Comparison of ENCODE assay signal across 16 cellular contexts in the genomic region with DNA sequence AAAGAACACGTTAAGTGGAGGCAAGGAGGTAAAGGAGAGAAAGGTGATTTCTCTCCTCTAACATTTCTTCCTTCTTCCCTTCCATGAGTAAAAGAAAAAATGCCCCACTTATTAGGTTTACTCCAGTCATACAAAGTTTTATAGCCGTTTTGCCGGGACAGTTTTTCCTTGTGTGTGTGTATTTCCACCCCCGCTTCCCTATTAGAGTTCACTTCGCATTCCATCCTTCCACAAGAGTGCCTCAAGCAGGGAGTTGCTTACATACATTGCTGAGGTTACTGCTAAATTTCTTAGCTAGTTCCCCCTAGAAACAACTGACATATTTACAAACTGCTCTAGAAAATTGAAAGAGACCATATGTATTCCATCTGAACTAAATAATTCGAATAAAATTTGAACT. TPM values are rescaled to one million over a fixed set of nuclear protein-coding genes. Genes with fewer than 3 reads are reported as not detected.
A peak's percentile ranks its signal among the peaks of the same experiment; 100 is the strongest.
DNase-seq lines count a peak whose midpoint lies in the region; ATAC-seq, FAIRE-seq and TF ChIP-seq lines count a peak whose summit lies in the region.
"Had no signal": no experiment of that assay in that cellular context is flagged by ENCODE, and none has a peak within 500 bp of the region (broad histone marks: within the 10 kb centered on the region; RNA-seq: fewer than 3 reads in every experiment).

No MANE protein-coding gene starts in this region.

- no peak overlapping the region for H3K4me3 Mint-ChIP-seq in activated T-cell treated with anti-CD3 and anti-CD28 coated beads, Interleukin-2, amount 50 U/mL, for 4 hours
- H3K4me3 Mint-ChIP-seq: CD4-positive, CD25-positive, alpha-beta regulatory T cell had no signal

- no peaks in the 10 kb centered on the region for H3K36me3 Mint-ChIP-seq in activated T-cell treated with anti-CD3 and anti-CD28 coated beads, Interleukin-2, amount 50 U/mL, for 4 hours (ENCODE audit: insufficient read depth)
- H3K36me3 Mint-ChIP-seq: CD4-positive, CD25-positive, alpha-beta regulatory T cell had no signal

- TF ChIP-seq RAD21 in A549 (conservative IDR thresholded peaks at IDR 0.05 in 1 of 2, IDR thresholded peaks at IDR 0.05 in 1 of 2), result no peak

- H3K9me3 ChIP-seq in A549 (no peaks in the 10 kb centered on the region), adipocyte (ENCODE audit: control insufficient read depth, low read length) (no peaks in the 10 kb centered on the region)
- H3K9me3 ChIP-seq: BLaER1 treated with 17β-estradiol and CSF1 and Interleukin-3, amounts not matched to agents 10 nM and 100 nM; HAP-1 had no signal

- no peak overlapping the region for H3K4me2 ChIP-seq in A549
- H3K4me2 ChIP-seq: BLaER1 treated with 17β-estradiol and CSF1 and Interleukin-3, amounts not matched to agents 10 nM and 100 nM had no signal

- H3K4me1 ChIP-seq in A549, result no peaks in the 10 kb centered on the region
- no peaks in the 10 kb centered on the region for H3K4me1 ChIP-seq in adipocyte (ENCODE audit: control insufficient read depth, insufficient read depth, low read length)
- H3K4me1 ChIP-seq: BLaER1 treated with 17β-estradiol and CSF1 and Interleukin-3, amounts not matched to agents 10 nM and 100 nM; HAP-1 had no signal

- CTCF ChIA-PET in A549 (lab: Yijun Ruan, JAX), result no interaction called here

- no peak overlapping the region for H3K27ac ChIP-seq in A549
- H3K27ac ChIP-seq: 22Rv1; BLaER1 treated with 17β-estradiol and CSF1 and Interleukin-3, amounts not matched to agents 10 nM and 100 nM had no signal

- no peak overlapping the region for H3K9ac ChIP-seq in adipocyte (ENCODE audit: low read length)
- H3K9ac ChIP-seq: BLaER1 treated with 17β-estradiol and CSF1 and Interleukin-3, amounts not matched to agents 10 nM and 100 nM had no signal

- H3K27me3 Mint-ChIP-seq in activated T-cell treated with anti-CD3 and anti-CD28 coated beads, Interleukin-2, amount 50 U/mL, for 4 hours (ENCODE audit: low read depth), result peaks cover 8% of the 10 kb centered on the region
- H3K27me3 Mint-ChIP-seq: CD4-positive, CD25-positive, alpha-beta regulatory T cell had no signal

- FAIRE-seq in A549 (lab: Jason Lieb, UNC), result peak; percentile 28
- FAIRE-seq: GM18507, H1 had no signal

- intact Hi-C loops in cardiac septum (cut with DNase I), result no loop called here

- TF ChIP-seq POLR2A in A549 (IDR thresholded peaks at IDR 0.05; ENCODE audit: low read length), result no peak

- DNase-seq in A549 (ENCODE audit: low read depth in 1 of 2, low spot score in 1 of 2) (no peak), adipocyte (ENCODE audit: low read depth) (peak; percentile 13), left kidney (ENCODE audit: low read depth, low spot score) (peak; percentile 43), renal cortical epithelial cell (ENCODE audit: low read depth) (peak; percentile 60), cardiac septum (ENCODE audit: low spot score) (no peak), midbrain (lab: John Stamatoyannopoulos, UW) (no peak), cerebellum (ENCODE audit: low spot score) (no peak)
- no peak for DNase-seq in activated T-cell treated with anti-CD3 and anti-CD28 coated beads, Interleukin-2, amount 50 U/mL, for 4 hours
- DNase-seq: CD4-positive, CD25-positive, alpha-beta regulatory T cell had no signal

- 34% methylated on average over 6 of the region's 6 CpGs for WGBS in A549 (ENCODE audit: missing lambda C conversion rate)

- H3K36me3 ChIP-seq in adipocyte (ENCODE audit: control insufficient read depth, insufficient read depth, low read length, severe bottlenecking), result no peaks in the 10 kb centered on the region
- H3K36me3 ChIP-seq: BLaER1 treated with 17β-estradiol and CSF1 and Interleukin-3, amounts not matched to agents 10 nM and 100 nM; HAP-1 had no signal

- ATAC-seq in A549, result no peak
- ATAC-seq in activated T-cell treated with anti-CD3 and anti-CD28 coated beads, Interleukin-2, amount 50 U/mL, for 4 hours, result no peak

- no peak for TF ChIP-seq CTCF in A549 (IDR thresholded peaks at IDR 0.05)

- no peaks in the 10 kb centered on the region for H3K9me3 Mint-ChIP-seq in activated T-cell treated with anti-CD3 and anti-CD28 coated beads, Interleukin-2, amount 50 U/mL, for 4 hours

- POLR2A ChIA-PET in A549 (lab: Yijun Ruan, JAX), result no interaction called here

- H3K4me1 Mint-ChIP-seq in activated T-cell treated with anti-CD3 and anti-CD28 coated beads, Interleukin-2, amount 50 U/mL, for 4 hours (ENCODE audit: low read depth), result no peaks in the 10 kb centered on the region
- H3K4me1 Mint-ChIP-seq: CD4-positive, CD25-positive, alpha-beta regulatory T cell had no signal

- no peak overlapping the region for H3K4me3 ChIP-seq in A549
- no peak overlapping the region for H3K4me3 ChIP-seq in adipocyte (ENCODE audit: low read length)
- H3K4me3 ChIP-seq: BLaER1 treated with 17β-estradiol and CSF1 and Interleukin-3, amounts not matched to agents 10 nM and 100 nM; HAP-1 had no signal

- TF ChIP-seq EP300 in A549 (IDR thresholded peaks at IDR 0.05), result no peak

- peaks cover 16% of the 10 kb centered on the region for H3K27me3 ChIP-seq in adipocyte (replicated peaks; ENCODE audit: control insufficient read depth, insufficient read depth, low read length)

TF ChIP-seq in A549, 52 proteins besides CTCF, POLR2A, EP300 and RAD21 (continues in another document):
- TF ChIP-seq, protein P1, sequence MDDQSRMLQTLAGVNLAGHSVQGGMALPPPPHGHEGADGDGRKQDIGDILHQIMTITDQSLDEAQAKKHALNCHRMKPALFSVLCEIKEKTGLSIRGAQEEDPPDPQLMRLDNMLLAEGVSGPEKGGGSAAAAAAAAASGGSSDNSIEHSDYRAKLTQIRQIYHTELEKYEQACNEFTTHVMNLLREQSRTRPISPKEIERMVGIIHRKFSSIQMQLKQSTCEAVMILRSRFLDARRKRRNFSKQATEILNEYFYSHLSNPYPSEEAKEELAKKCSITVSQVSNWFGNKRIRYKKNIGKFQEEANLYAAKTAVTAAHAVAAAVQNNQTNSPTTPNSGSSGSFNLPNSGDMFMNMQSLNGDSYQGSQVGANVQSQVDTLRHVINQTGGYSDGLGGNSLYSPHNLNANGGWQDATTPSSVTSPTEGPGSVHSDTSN (IDR thresholded peaks at IDR 0.05), result no peak
- TF ChIP-seq POLR2AphosphoS2 (conservative IDR thresholded peaks at IDR 0.05; ENCODE audit: low read length) (no peak), ZSCAN20 (CRISPR knock-in tag; IDR thresholded peaks at IDR 0.05) (no peak), FOSB (CRISPR knock-in tag; IDR thresholded peaks at IDR 0.05) (no peak), HOXA7 (CRISPR knock-in tag; IDR thresholded peaks at IDR 0.05) (no peak), NR3C1 (IDR thresholded peaks at IDR 0.05) (no peak), TFCP2L1 (CRISPR knock-in tag; IDR thresholded peaks at IDR 0.05) (no peak), CBX2 (IDR thresholded peaks at IDR 0.05; ENCODE audit: borderline replicate concordance, low read depth) (no peak), CBX8 (IDR thresholded peaks at IDR 0.05) (no peak), RNF2 (IDR thresholded peaks at IDR 0.05; ENCODE audit: borderline replicate concordance, low read depth) (no peak), EHF (CRISPR knock-in tag; IDR thresholded peaks at IDR 0.05) (no peak), EHMT2 (IDR thresholded peaks at IDR 0.05; ENCODE audit: low read depth) (no peak), FOXS1 (CRISPR knock-in tag; IDR thresholded peaks at IDR 0.05) (no peak), FOSL2 (IDR thresholded peaks at IDR 0.05) (no peak), FOSL2 (CRISPR knock-in tag; IDR thresholded peaks at IDR 0.05) (no peak)
- TF ChIP-seq, protein P2, sequence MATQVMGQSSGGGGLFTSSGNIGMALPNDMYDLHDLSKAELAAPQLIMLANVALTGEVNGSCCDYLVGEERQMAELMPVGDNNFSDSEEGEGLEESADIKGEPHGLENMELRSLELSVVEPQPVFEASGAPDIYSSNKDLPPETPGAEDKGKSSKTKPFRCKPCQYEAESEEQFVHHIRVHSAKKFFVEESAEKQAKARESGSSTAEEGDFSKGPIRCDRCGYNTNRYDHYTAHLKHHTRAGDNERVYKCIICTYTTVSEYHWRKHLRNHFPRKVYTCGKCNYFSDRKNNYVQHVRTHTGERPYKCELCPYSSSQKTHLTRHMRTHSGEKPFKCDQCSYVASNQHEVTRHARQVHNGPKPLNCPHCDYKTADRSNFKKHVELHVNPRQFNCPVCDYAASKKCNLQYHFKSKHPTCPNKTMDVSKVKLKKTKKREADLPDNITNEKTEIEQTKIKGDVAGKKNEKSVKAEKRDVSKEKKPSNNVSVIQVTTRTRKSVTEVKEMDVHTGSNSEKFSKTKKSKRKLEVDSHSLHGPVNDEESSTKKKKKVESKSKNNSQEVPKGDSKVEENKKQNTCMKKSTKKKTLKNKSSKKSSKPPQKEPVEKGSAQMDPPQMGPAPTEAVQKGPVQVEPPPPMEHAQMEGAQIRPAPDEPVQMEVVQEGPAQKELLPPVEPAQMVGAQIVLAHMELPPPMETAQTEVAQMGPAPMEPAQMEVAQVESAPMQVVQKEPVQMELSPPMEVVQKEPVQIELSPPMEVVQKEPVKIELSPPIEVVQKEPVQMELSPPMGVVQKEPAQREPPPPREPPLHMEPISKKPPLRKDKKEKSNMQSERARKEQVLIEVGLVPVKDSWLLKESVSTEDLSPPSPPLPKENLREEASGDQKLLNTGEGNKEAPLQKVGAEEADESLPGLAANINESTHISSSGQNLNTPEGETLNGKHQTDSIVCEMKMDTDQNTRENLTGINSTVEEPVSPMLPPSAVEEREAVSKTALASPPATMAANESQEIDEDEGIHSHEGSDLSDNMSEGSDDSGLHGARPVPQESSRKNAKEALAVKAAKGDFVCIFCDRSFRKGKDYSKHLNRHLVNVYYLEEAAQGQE (IDR thresholded peaks at IDR 0.05), result no peak

RNA-seq across cellular contexts. Expression of gene BMP15, which starts 45.2 kb away (rescaled TPM):
- polyA plus RNA-seq in A549 (2011; rRNA removed), result not detected in 2 replicates
- not detected in 2 replicates for polyA plus RNA-seq in A549 (2012; cell fraction: cytosol; rRNA removed)
- polyA plus RNA-seq in A549 (2012; cell fraction: nucleus; rRNA removed), result not detected in 2 replicates
- not detected in 3 replicates for polyA plus RNA-seq in A549 (2017; fragmentation: RNase III; extraction: RNeasy Plus Mini Kit Qiagen cat#74134 plus additional on column Dnase treatment)
- polyA minus RNA-seq in A549 (2011; rRNA and poly(A)+ RNA removed), result not detected in 2 replicates
- total RNA-seq in renal cortical epithelial cell, result not detected in 2 replicates
- total RNA-seq in cardiac septum, result not detected
- total RNA-seq in activated T-cell treated with anti-CD3 and anti-CD28 coated beads, Interleukin-2, amount 50 U/mL, for 4 hours, result not detected
- total RNA-seq in cerebellum, result not detected
- total RNA-seq: CD4-positive, CD25-positive, alpha-beta regulatory T cell; Daoy; H1; HT1080 had no signal
- polyA plus RNA-seq: CD4-positive, CD25-positive, alpha-beta regulatory T cell; H1 had no signal

RNA-seq across cellular contexts. Expression of gene SHROOM4, which starts 51.3 kb away (rescaled TPM):
- polyA plus RNA-seq in A549 (2011; rRNA removed) (not detected in 2 replicates), A549 (2017; fragmentation: RNase III; extraction: RNeasy Plus Mini Kit Qiagen cat#74134 plus additional on column Dnase treatment) (not detected in 3 replicates)
- polyA plus RNA-seq in A549 (2012; cell fraction: cytosol; rRNA removed), result not detected in 2 replicates
- not detected in 2 replicates for polyA plus RNA-seq in A549 (2012; cell fraction: nucleus; rRNA removed)
- not detected in 2 replicates for polyA minus RNA-seq in A549 (2011; rRNA and poly(A)+ RNA removed)
- total RNA-seq in renal cortical epithelial cell (4.9 and 12.7 TPM in 2 replicates), cardiac septum (8.6 TPM), cerebellum (3.7 TPM)
- total RNA-seq in activated T-cell treated with anti-CD3 and anti-CD28 coated beads, Interleukin-2, amount 50 U/mL, for 4 hours, result not detected
- polyA plus RNA-seq: CD4-positive, CD25-positive, alpha-beta regulatory T cell had no signal

Comparison
In these comparisons a context has a peak if more than half of its experiments do, and no peak if none do; other contexts are left out.
1. DNase-seq: peak in adipocyte (single experiment), left kidney (single experiment) and renal cortical epithelial cell (single experiment); none in A549 (0 of 2), cardiac septum (single experiment), activated T-cell treated with anti-CD3 and anti-CD28 coated beads, Interleukin-2, amount 50 U/mL, for 4 hours (single experiment), midbrain (single experiment) and cerebellum (single experiment).